In genomic region chr12:28938581-28939301, GRCh38 we compare ENCODE assay signal across 25 cellular contexts.
DNase-seq lines count a peak whose midpoint lies in the region; ATAC-seq, FAIRE-seq and TF ChIP-seq lines count a peak whose summit lies in the region.
"Had no signal": no experiment of that assay in that cellular context is flagged by ENCODE, and none has a peak within 500 bp of the region (broad histone marks: within the 10 kb centered on the region; RNA-seq: fewer than 3 reads in every experiment).

No MANE protein-coding gene starts in this region.

- H4K20me1 ChIP-seq in astrocyte (ENCODE audit: insufficient read depth, low read length), result no peaks in the 10 kb centered on the region

- H3K9me3 ChIP-seq in astrocyte (ENCODE audit: insufficient read depth, low read depth, low read length) (no peaks in the 10 kb centered on the region), gastroesophageal sphincter (no peaks in the 10 kb centered on the region), stomach smooth muscle (ENCODE audit: control insufficient read depth in 2 of 2, low read length in 2 of 2) (no peaks in the 10 kb centered on the region), Peyer's patch (no peaks in the 10 kb centered on the region), colonic mucosa (no peaks in the 10 kb centered on the region)
- H3K9me3 ChIP-seq: psoas muscle, spleen, thoracic aorta had no signal

- TF ChIP-seq POLR2A in gastroesophageal sphincter (IDR thresholded peaks at IDR 0.05) (no peak), Peyer's patch (IDR thresholded peaks at IDR 0.05) (no peak)

- DNase-seq in NCI-H2029 (lab: John Stamatoyannopoulos, UW), result peak; percentile 5
- DNase-seq in astrocyte (ENCODE audit: low read depth), result no peak
- no peak for DNase-seq in OCI-M2 (lab: John Stamatoyannopoulos, UW; ENCODE audit: unreplicated experiment)
- DNase-seq in Peyer's patch, result no peak
- DNase-seq in colonic mucosa, result no peak
- DNase-seq: activated B cell treated with CpG ODN at 0.5 μM for 24 hours; activated CD4-positive, alpha-beta memory T cell treated with anti-CD3 and anti-CD28 coated beads for 36 hours; activated gamma-delta T cell; CD8-positive, alpha-beta T cell; DMS79 treated with DMSO at 0.1 percent for 48 hours; immature natural killer cell; KG1; NCI-H1048; NCI-H1930; NCI-H510A treated with DMSO at 0.1 percent for 48 hours; psoas muscle; spleen; stimulated activated CD4-positive, alpha-beta T cell treated with anti-CD3 and anti-CD28 coated beads, Interleukin-4, amount 100 ng/mL, for 1 hour; stimulated activated naive CD4-positive, alpha-beta T cell had no signal

- H3K9me3 Mint-ChIP-seq in astrocyte (ENCODE audit: unreplicated experiment), result peaks cover 2% of the 10 kb centered on the region
- H3K9me3 Mint-ChIP-seq: activated CD4-positive, alpha-beta memory T cell treated with anti-CD3 and anti-CD28 coated beads for 36 hours; CD8-positive, alpha-beta T cell; immature natural killer cell; T-helper 2 cell treated with Interferon-gamma antibody and Interleukin-4, amounts not matched to agents 5 μg/mL and 100 μg/mL, for 36 hours had no signal

- H3K27ac ChIP-seq in astrocyte (ENCODE audit: low read depth, low read length), result no peak overlapping the region
- H3K27ac ChIP-seq in gastroesophageal sphincter, result peak overlapping the region in 3 of 4 donors; percentile 16 to 43 (median 20)
- peak overlapping the region; percentile 0 for H3K27ac ChIP-seq in stomach smooth muscle (ENCODE audit: low read length)
- no peak overlapping the region for H3K27ac ChIP-seq in Peyer's patch
- H3K27ac ChIP-seq in colonic mucosa, result no peak overlapping the region
- H3K27ac ChIP-seq: psoas muscle, spleen, thoracic aorta had no signal

- H3K4me2 ChIP-seq in astrocyte (ENCODE audit: low read length), result no peak overlapping the region

- intact Hi-C loops in colonic mucosa (cut with DNase I), result no loop called here

- TF ChIP-seq EP300 in gastroesophageal sphincter (IDR thresholded peaks at IDR 0.05), result no peak

- H3K4me1 ChIP-seq in astrocyte (ENCODE audit: insufficient read depth, low read length) (no peaks in the 10 kb centered on the region), gastroesophageal sphincter (no peaks in the 10 kb centered on the region), stomach smooth muscle (ENCODE audit: control insufficient read depth, insufficient read depth, low read length) (no peaks in the 10 kb centered on the region), Peyer's patch (no peaks in the 10 kb centered on the region), colonic mucosa (no peaks in the 10 kb centered on the region)
- H3K4me1 ChIP-seq: psoas muscle, spleen had no signal

- H3K4me3 Mint-ChIP-seq in astrocyte (ENCODE audit: unreplicated experiment), result no peak overlapping the region
- H3K4me3 Mint-ChIP-seq: activated B cell treated with CpG ODN at 0.5 μM for 24 hours; activated CD4-positive, alpha-beta memory T cell treated with anti-CD3 and anti-CD28 coated beads for 36 hours; CD8-positive, alpha-beta T cell; immature natural killer cell; T-helper 2 cell treated with Interferon-gamma antibody and Interleukin-4, amounts not matched to agents 5 μg/mL and 100 μg/mL, for 36 hours had no signal

- H3K4me1 Mint-ChIP-seq in astrocyte (ENCODE audit: low read depth, unreplicated experiment), result peaks cover 34% of the 10 kb centered on the region
- H3K4me1 Mint-ChIP-seq: activated B cell treated with CpG ODN at 0.5 μM for 24 hours, immature natural killer cell had no signal

- TF ChIP-seq CTCF in astrocyte (IDR thresholded peaks at IDR 0.05; ENCODE audit: insufficient read depth, low read depth, low read length) (no peak), gastroesophageal sphincter (IDR thresholded peaks at IDR 0.05) (no peak), Peyer's patch (IDR thresholded peaks at IDR 0.05) (no peak), colonic mucosa (IDR thresholded peaks at IDR 0.05) (no peak)

- H3K27ac Mint-ChIP-seq in astrocyte (ENCODE audit: unreplicated experiment), result peak overlapping the region; percentile 97
- H3K27ac Mint-ChIP-seq: activated B cell treated with CpG ODN at 0.5 μM for 24 hours; activated CD4-positive, alpha-beta memory T cell treated with anti-CD3 and anti-CD28 coated beads for 36 hours; CD8-positive, alpha-beta T cell; immature natural killer cell; T-helper 2 cell treated with Interferon-gamma antibody and Interleukin-4, amounts not matched to agents 5 μg/mL and 100 μg/mL, for 36 hours had no signal

- H3K36me3 ChIP-seq in astrocyte (ENCODE audit: insufficient read depth, low read length) (no peaks in the 10 kb centered on the region), gastroesophageal sphincter (no peaks in the 10 kb centered on the region), stomach smooth muscle (ENCODE audit: control insufficient read depth in 2 of 2, insufficient read depth in 2 of 2, low read length in 2 of 2) (no peaks in the 10 kb centered on the region), Peyer's patch (no peaks in the 10 kb centered on the region), colonic mucosa (no peaks in the 10 kb centered on the region)
- H3K36me3 ChIP-seq: spleen, thoracic aorta had no signal

- H3K4me3 ChIP-seq in astrocyte (ENCODE audit: insufficient read depth, low read depth, low read length) (no peak overlapping the region), gastroesophageal sphincter (no peak overlapping the region), stomach smooth muscle (ENCODE audit: low read length in 2 of 2) (no peak overlapping the region), Peyer's patch (no peak overlapping the region), colonic mucosa (no peak overlapping the region)
- H3K4me3 ChIP-seq: coronary artery, GM12878, psoas muscle, spleen, thoracic aorta had no signal

- ATAC-seq in gastroesophageal sphincter, result no peak
- ATAC-seq: CD8-positive, alpha-beta T cell; GM12878; psoas muscle had no signal

- H2AFZ ChIP-seq in astrocyte (ENCODE audit: low read depth, low read length), result no peak overlapping the region

- FAIRE-seq in astrocyte (lab: Jason Lieb, UNC), result no peak
- FAIRE-seq: GM12878 had no signal

- H3K79me2 ChIP-seq in astrocyte (ENCODE audit: insufficient read depth, low read length), result no peaks in the 10 kb centered on the region

- no peak overlapping the region for H3K9ac ChIP-seq in astrocyte (ENCODE audit: low read length)
- H3K9ac ChIP-seq in stomach smooth muscle (ENCODE audit: low read length in 2 of 2), result no peak overlapping the region
- no peak overlapping the region for H3K9ac ChIP-seq in colonic mucosa (ENCODE audit: low read depth in 2 of 2, low read length in 2 of 2)

- 44 to 77% methylated on average over 8 to 11 of the region's 11 CpGs for whole genome bisulfite sequencing in gastroesophageal sphincter (ENCODE audit: low coverage in 1 of 2), 2 donors

- H3K36me3 Mint-ChIP-seq in astrocyte (ENCODE audit: low read depth, unreplicated experiment), result no peaks in the 10 kb centered on the region
- H3K36me3 Mint-ChIP-seq: activated CD4-positive, alpha-beta memory T cell treated with anti-CD3 and anti-CD28 coated beads for 36 hours; CD8-positive, alpha-beta T cell; immature natural killer cell had no signal

- no peaks in the 10 kb centered on the region for H3K27me3 Mint-ChIP-seq in astrocyte (ENCODE audit: low read depth, unreplicated experiment)
- H3K27me3 Mint-ChIP-seq: activated B cell treated with CpG ODN at 0.5 μM for 24 hours; activated CD4-positive, alpha-beta memory T cell treated with anti-CD3 and anti-CD28 coated beads for 36 hours had no signal

- H3K27me3 ChIP-seq in astrocyte (ENCODE audit: insufficient read depth, low read length), result no peaks in the 10 kb centered on the region
- no peaks in the 10 kb centered on the region for H3K27me3 ChIP-seq in gastroesophageal sphincter
- no peaks in the 10 kb centered on the region for H3K27me3 ChIP-seq in stomach smooth muscle (ENCODE audit: control insufficient read depth in 1 of 2, insufficient read depth in 2 of 2, low read length in 2 of 2)
- H3K27me3 ChIP-seq in Peyer's patch, result no peaks in the 10 kb centered on the region
- no peaks in the 10 kb centered on the region for H3K27me3 ChIP-seq in colonic mucosa
- H3K27me3 ChIP-seq: spleen had no signal

Comparison
In these comparisons a context has a peak if more than half of its experiments do, and no peak if none do; other contexts are left out.
1. H3K27ac ChIP-seq: peak in gastroesophageal sphincter (3 of 4) and stomach smooth muscle (single experiment); none in astrocyte (single experiment), Peyer's patch (0 of 4) and colonic mucosa (single experiment).